ENCODE assay signal across 21 cellular contexts in the genomic region with DNA sequence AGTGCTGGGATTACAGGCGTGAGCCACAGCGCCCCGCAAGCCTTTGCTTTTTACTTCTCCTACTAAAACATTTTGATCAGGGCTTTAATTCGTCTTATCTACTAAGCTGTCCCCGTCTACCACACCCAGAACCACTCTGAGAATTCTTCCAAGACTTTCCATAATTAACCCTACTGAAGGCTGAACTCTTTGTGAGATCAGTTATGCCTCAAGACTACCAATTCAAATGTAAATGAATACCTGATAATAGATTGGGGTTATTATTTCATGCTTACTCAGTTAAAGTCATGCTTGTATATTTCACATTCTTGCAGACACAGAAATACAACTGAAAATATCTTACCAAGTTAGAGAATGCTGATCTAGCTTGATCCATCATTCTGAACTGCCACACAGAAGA. TPM values are rescaled to one million over a fixed set of nuclear protein-coding genes. Genes with fewer than 3 reads are reported as not detected.
A peak's percentile ranks its signal among the peaks of the same experiment; 100 is the strongest.
DNase-seq lines count a peak whose midpoint lies in the region; ATAC-seq, FAIRE-seq and TF ChIP-seq lines count a peak whose summit lies in the region.
"Had no signal": no experiment of that assay in that cellular context is flagged by ENCODE, and none has a peak within 500 bp of the region (broad histone marks: within the 10 kb centered on the region; RNA-seq: fewer than 3 reads in every experiment).

No MANE protein-coding gene starts in this region.

- H3K36me3 Mint-ChIP-seq in activated CD4-positive, alpha-beta T cell treated with anti-CD3 and anti-CD28 coated beads, Interleukin-2, amount 10 ng/mL, durations not matched to agents 24 days and 14 days (ENCODE audit: low read depth), result peaks cover 66% of the 10 kb centered on the region
- peaks cover 20 to 54% of the 10 kb centered on the region in 2 donors for H3K36me3 Mint-ChIP-seq in CD4-positive, alpha-beta memory T cell

- intact Hi-C loops in activated CD4-positive, alpha-beta T cell treated with anti-CD3 and anti-CD28 coated beads, Interleukin-2, amount 10 ng/mL, durations not matched to agents 24 days and 14 days (cut with micrococcal nuclease), result no loop called here
- intact Hi-C loops in CD4-positive, alpha-beta memory T cell (cut with micrococcal nuclease), result no loop called here
- intact Hi-C loops in K562 (cut with micrococcal nuclease), result no loop called here

- H3K9me1 ChIP-seq in K562 (ENCODE audit: control insufficient read depth, insufficient read depth, low read length), result no peaks in the 10 kb centered on the region

- peaks cover 40% of the 10 kb centered on the region for H3K4me1 Mint-ChIP-seq in activated CD4-positive, alpha-beta T cell treated with anti-CD3 and anti-CD28 coated beads, Interleukin-2, amount 10 ng/mL, durations not matched to agents 24 days and 14 days
- peaks cover 35 to 59% (median 48%) of the 10 kb centered on the region in 4 donors for H3K4me1 Mint-ChIP-seq in CD4-positive, alpha-beta memory T cell

- in situ Hi-C loops in K562 (cut with MboI), result loop anchor here (5.0 kb wide), 1 partner anchor 116 kb away; no protein-coding TSS in a partner anchor

- H3K9me3 Mint-ChIP-seq in activated CD4-positive, alpha-beta T cell treated with anti-CD3 and anti-CD28 coated beads, Interleukin-2, amount 10 ng/mL, durations not matched to agents 24 days and 14 days, result no peaks in the 10 kb centered on the region
- H3K9me3 Mint-ChIP-seq in CD4-positive, alpha-beta memory T cell, result peaks cover 0 to under 1% (median 0%) of the 10 kb centered on the region in 8 donors
- H3K9me3 Mint-ChIP-seq: activated CD4-positive, alpha-beta T cell treated with anti-CD3 and anti-CD28 coated beads, Interleukin-2, amount 10 ng/mL, durations not matched to agents 7 days and 5 days had no signal

- no peak overlapping the region for H3K27ac ChIP-seq in CD4-positive, alpha-beta memory T cell (ENCODE audit: low read depth, low read length)
- H3K27ac ChIP-seq in RWPE1, result peak overlapping the region; percentile 12; the same call in 1 of the 2 replicates
- peak overlapping the region; percentile 54 for H3K27ac ChIP-seq in K562 (ENCODE audit: extremely low read depth, low read depth, low read length)
- H3K27ac ChIP-seq: adrenal gland, hepatocyte, neutrophil had no signal

- H3K4me2 ChIP-seq in K562 (ENCODE audit: insufficient read depth, low read length), result peak overlapping the region; percentile 54
- H3K4me2 ChIP-seq: hepatocyte had no signal

- DNase-seq in activated CD4-positive, alpha-beta T cell treated with anti-CD3 and anti-CD28 coated beads, Interleukin-2, amount 10 ng/mL, durations not matched to agents 24 days and 14 days, result no peak
- no peak for DNase-seq in activated CD4-positive, alpha-beta T cell treated with anti-CD3 and anti-CD28 coated beads for 48 hours
- no peak for DNase-seq in CD4-positive, alpha-beta memory T cell
- DNase-seq in RWPE1 (ENCODE audit: low spot score) (no peak), K562 (ENCODE audit: extremely low read depth in 1 of 4, low spot score in 3 of 4) (no peak), NCI-H510A (lab: John Stamatoyannopoulos, UW) (no peak)
- DNase-seq: activated CD4-positive, alpha-beta T cell treated with anti-CD3 and anti-CD28 coated beads, Interleukin-2, amount 10 ng/mL, durations not matched to agents 7 days and 5 days; adrenal gland; foreskin fibroblast; MM.1S; NCI-H146; NCI-H526; stimulated activated CD4-positive, alpha-beta T cell treated with anti-CD3 and anti-CD28 coated beads, Interleukin-4, amount 100 ng/mL, for 24 hours had no signal

- BruUV-seq in K562 (replicated peaks; lab: Mats Ljungman, UMichigan), result no TSS peak

- H3K79me2 ChIP-seq in K562 (ENCODE audit: control insufficient read depth, insufficient read depth, low read length), result peaks cover 99% of the 10 kb centered on the region

- H3K36me3 ChIP-seq in CD4-positive, alpha-beta memory T cell (ENCODE audit: insufficient read depth, low read length), result peaks cover 32% of the 10 kb centered on the region
- peaks cover 81% of the 10 kb centered on the region for H3K36me3 ChIP-seq in K562 (ENCODE audit: control insufficient read depth, insufficient read depth, low read length)

- no peak for TF ChIP-seq RAD21 in K562 (CRISPR knock-in tag; conservative IDR thresholded peaks at IDR 0.05 in 1 of 2, IDR thresholded peaks at IDR 0.05 in 1 of 2)

- TF ChIP-seq CTCF in RWPE1 (conservative IDR thresholded peaks at IDR 0.05; ENCODE audit: low read depth), result no peak
- no peak for TF ChIP-seq CTCF in K562 (IDR thresholded peaks at IDR 0.05 in 2 of 3, conservative IDR thresholded peaks at IDR 0.05 in 1 of 3; ENCODE audit: insufficient read depth in 2 of 3, low read depth in 1 of 3, low read length in 3 of 3)

- ATAC-seq in K562, result no peak
- ATAC-seq in GM18861 (IDR thresholded peaks at IDR 0.05; ENCODE audit: unreplicated experiment), result no peak
- no peak for ATAC-seq in HG03520 (IDR thresholded peaks at IDR 0.05; ENCODE audit: unreplicated experiment)

- H3K4me1 ChIP-seq in CD4-positive, alpha-beta memory T cell (ENCODE audit: insufficient read depth, low read length), result peaks cover 64% of the 10 kb centered on the region
- H3K4me1 ChIP-seq in K562 (replicated peaks in 1 of 2; ENCODE audit: control insufficient read depth in 2 of 2, insufficient read depth in 2 of 2, low read length in 2 of 2), result peaks cover 7 to 14% of the 10 kb centered on the region in 2 experiments; a peak in 3 of 5 replicates

- no peaks in the 10 kb centered on the region for H3K27me3 ChIP-seq in CD4-positive, alpha-beta memory T cell (ENCODE audit: insufficient read depth, low read length)
- H3K27me3 ChIP-seq in K562 (ENCODE audit: control insufficient read depth in 2 of 2, insufficient read depth in 2 of 2, low read length in 2 of 2), result no peaks in the 10 kb centered on the region
- H3K27me3 ChIP-seq: adrenal gland, hepatocyte, neutrophil had no signal

- TF ChIP-seq EP300 in K562 (IDR thresholded peaks at IDR 0.05; ENCODE audit: low read length), result no peak

- no peak overlapping the region for H3K4me3 Mint-ChIP-seq in activated CD4-positive, alpha-beta T cell treated with anti-CD3 and anti-CD28 coated beads, Interleukin-2, amount 10 ng/mL, durations not matched to agents 24 days and 14 days
- H3K4me3 Mint-ChIP-seq in CD4-positive, alpha-beta memory T cell, result no peak overlapping the region

- H3K4me3 ChIP-seq in CD4-positive, alpha-beta memory T cell (ENCODE audit: low read length in 2 of 2), result no peak overlapping the region
- peak overlapping the region; percentile 7; the same call in 1 of the 2 replicates for H3K4me3 ChIP-seq in K562
- H3K4me3 ChIP-seq: adrenal gland, hepatocyte had no signal

- POLR2A ChIA-PET in CD4-positive, alpha-beta memory T cell (lab: Charles Lee; ENCODE audit: partially characterized antibody), result interaction anchor here (1.0 to 1.9 kb wide), 3 partner anchors 45 to 116 kb away, joined by 5 to 8 read pairs (median 6); no protein-coding TSS in a partner anchor
- POLR2A ChIA-PET in RWPE1 (lab: Yijun Ruan, JAX; ENCODE audit: low non-redundant PET), result no interaction called here
- POLR2A ChIA-PET in K562 (lab: Yijun Ruan, JAX), result interaction anchor here (0.8 to 4.7 kb wide), 6 partner anchors 9 to 113 kb away, joined by 3 to 39 read pairs (median 4); no protein-coding TSS in a partner anchor

- H3K9ac ChIP-seq in K562 (ENCODE audit: insufficient read depth in 1 of 2, low read depth in 2 of 2, low read length in 2 of 2), result peak overlapping the region in 1 of 2 experiments; percentile 43; a peak in 2 of 4 replicates

- CTCF ChIA-PET in CD4-positive, alpha-beta memory T cell (lab: Charles Lee; ENCODE audit: partially characterized antibody), result interaction anchor here (1.6 to 15.1 kb wide), 2 partner anchors 18 to 120 kb away, joined by 6 to 569 read pairs; no protein-coding TSS in a partner anchor
- CTCF ChIA-PET in RWPE1 (lab: Yijun Ruan, JAX), result interaction anchor here (0.6 to 1.1 kb wide), 3 partner anchors 148 to 288 kb away, joined by 3 to 8 read pairs (median 4); no protein-coding TSS in a partner anchor
- CTCF ChIA-PET in K562 (lab: Yijun Ruan, JAX; ENCODE audit: low intra/inter-chr PET ratio), result interaction anchor here (0.7 kb wide), 1 partner anchor 252 kb away, joined by 3 read pairs; no protein-coding TSS in a partner anchor

- no peak for FAIRE-seq in K562 (lab: Jason Lieb, UNC)
- FAIRE-seq: A204.1, bronchial epithelial cell, islet of Langerhans, urothelium cell line had no signal

- no peaks in the 10 kb centered on the region for H3K9me3 ChIP-seq in CD4-positive, alpha-beta memory T cell (ENCODE audit: control insufficient read depth in 1 of 2, low read length in 2 of 2)
- no peaks in the 10 kb centered on the region for H3K9me3 ChIP-seq in K562 (replicated peaks; ENCODE audit: control insufficient read depth, insufficient read depth, low read depth, low read length)
- H3K9me3 ChIP-seq: adrenal gland, neutrophil had no signal

- 61% methylated on average over 5 of the region's 5 CpGs for WGBS in K562 (ENCODE audit: insufficient coverage, low coverage, missing lambda C conversion rate)

- no peak overlapping the region for H2AFZ ChIP-seq in K562 (ENCODE audit: low read depth, low read length)
- H2AFZ ChIP-seq: hepatocyte had no signal

- no peak for TF ChIP-seq POLR2A in K562 (conservative IDR thresholded peaks at IDR 0.05)

- H3K27me3 Mint-ChIP-seq in activated CD4-positive, alpha-beta T cell treated with anti-CD3 and anti-CD28 coated beads, Interleukin-2, amount 10 ng/mL, durations not matched to agents 24 days and 14 days, result no peaks in the 10 kb centered on the region
- no peaks in the 10 kb centered on the region for H3K27me3 Mint-ChIP-seq in CD4-positive, alpha-beta memory T cell
- H3K27me3 Mint-ChIP-seq: activated CD4-positive, alpha-beta T cell treated with anti-CD3 and anti-CD28 coated beads, Interleukin-2, amount 10 ng/mL, durations not matched to agents 7 days and 5 days had no signal

- peaks cover 83% of the 10 kb centered on the region for H4K20me1 ChIP-seq in K562 (replicated peaks; ENCODE audit: control insufficient read depth, insufficient read depth, low read length)

- H3K27ac Mint-ChIP-seq in activated CD4-positive, alpha-beta T cell treated with anti-CD3 and anti-CD28 coated beads, Interleukin-2, amount 10 ng/mL, durations not matched to agents 24 days and 14 days, result peak overlapping the region; percentile 17
- peak overlapping the region; percentile 2 to 92 (median 71) for H3K27ac Mint-ChIP-seq in CD4-positive, alpha-beta memory T cell
- H3K27ac Mint-ChIP-seq: activated CD4-positive, alpha-beta T cell treated with anti-CD3 and anti-CD28 coated beads, Interleukin-2, amount 10 ng/mL, durations not matched to agents 7 days and 5 days had no signal

RNA-seq across cellular contexts. Expression of gene TFRC, which starts 5.2 kb away (rescaled TPM):
- total RNA-seq in activated CD4-positive, alpha-beta T cell treated with anti-CD3 and anti-CD28 coated beads, Interleukin-2, amount 10 ng/mL, durations not matched to agents 24 days and 14 days, result 725 and 748 TPM in 2 replicates
- 10 to 100 TPM; 63.2 to 73.1 TPM for total RNA-seq in CD4-positive, alpha-beta memory T cell
- 10 to 100 TPM; 21.7 to 38.3 TPM for polyA plus RNA-seq in CD4-positive, alpha-beta memory T cell
- total RNA-seq in K562 (2011; cell fraction: chromatin; rRNA removed; ENCODE audit: low replicate concordance), result 1,487 and 3,369 TPM in 2 replicates
- 1,103 and 1,251 TPM in 2 replicates for total RNA-seq in K562 (2011; cell fraction: nucleolus; rRNA removed)
- 1,578 and 1,589 TPM in 2 replicates for total RNA-seq in K562 (2011; cell fraction: nucleoplasm; rRNA removed)
- total RNA-seq in K562 (2014; rRNA removed), result 303 and 478 TPM in 2 replicates
- total RNA-seq in K562 (2014; rRNA removed; fragmentation: Illumina TruSeq; extraction: Trizol), result 468 and 534 TPM in 2 replicates
- 310 and 332 TPM in 2 replicates for total RNA-seq in K562 (2015; rRNA removed; fragmentation: Illumina TruSeq; extraction: Trizol)
- total RNA-seq in K562 (2021), result 450 and 470 TPM in 2 replicates
- polyA plus RNA-seq in K562 (2011; rRNA removed), result 521 and 679 TPM in 2 replicates
- polyA plus RNA-seq in K562 (2011; cell fraction: cytosol; rRNA removed), result 104 and 238 TPM in 2 replicates
- polyA plus RNA-seq in K562 (2011; cell fraction: nucleus; rRNA removed), result 454 and 755 TPM in 2 replicates
- polyA plus RNA-seq in K562 (2012), result 166 and 406 TPM in 2 replicates
- polyA plus RNA-seq in K562 (2014; fragmentation: Illumina TruSeq; extraction: Trizol), result 239 and 256 TPM in 2 replicates
- polyA plus RNA-seq in K562 (2014; fragmentation: Nextera tagmentation; extraction: Ambion mirVana), result 100 to 1,000 TPM; 149 to 308 TPM
- polyA plus RNA-seq in K562 (2014; rRNA removed), result 241 and 268 TPM in 2 replicates
- polyA minus RNA-seq in K562 (2011; rRNA and poly(A)+ RNA removed), result 2,244 and 2,897 TPM in 2 replicates
- polyA minus RNA-seq in K562 (2011; cell fraction: cytosol; rRNA and poly(A)+ RNA removed), result 425 and 493 TPM in 2 replicates
- polyA minus RNA-seq in K562 (2011; cell fraction: nucleus; rRNA and poly(A)+ RNA removed), result 581 and 964 TPM in 2 replicates
